8 cellular contexts compared by ENCODE assay signal in genomic region chr2:178397002-178397605, GRCh38. TPM values are rescaled to one million over a fixed set of nuclear protein-coding genes. Genes with fewer than 3 reads are reported as not detected.
DNase-seq lines count a peak whose midpoint lies in the region; ATAC-seq and TF ChIP-seq lines count a peak whose summit lies in the region.

No MANE protein-coding gene starts in this region.

- no peak overlapping the region for H3K4me3 ChIP-seq in HCT116 (replicated peaks in 1 of 2; ENCODE audit: low read depth in 1 of 2, low read length in 2 of 2)
- no peak overlapping the region for H3K4me3 ChIP-seq in foreskin fibroblast (ENCODE audit: low read depth in 1 of 2, low read length in 2 of 2)

- no peaks in the 10 kb centered on the region for H4K20me1 ChIP-seq in HCT116 (ENCODE audit: insufficient read depth)

- peak; percentile 51 for TF ChIP-seq RAD21 in HCT116 (IDR thresholded peaks at IDR 0.05; ENCODE audit: low read depth)

- CTCF ChIA-PET in HCT116 (lab: Charles Lee), result interaction anchor here (0.7 to 1.5 kb wide), 3 partner anchors 16 to 286 kb away, joined by 3 to 4 read pairs (median 4); no protein-coding TSS in a partner anchor

- H3K79me2 ChIP-seq in HCT116 (ENCODE audit: insufficient read depth, low read length), result no peaks in the 10 kb centered on the region

- no peak overlapping the region for H3K9ac ChIP-seq in HCT116 (ENCODE audit: low read length)

- no peak for TF ChIP-seq POLR2A in HCT116 (IDR thresholded peaks at IDR 0.05; ENCODE audit: borderline replicate concordance, extremely low read depth, insufficient read depth, insufficient read length)

- H3K27ac Mint-ChIP-seq in activated naive CD8-positive, alpha-beta T cell treated with anti-CD3 and anti-CD28 coated beads, Interleukin-2, amount 10 ng/mL, durations not matched to agents 7 days and 5 days, result no peak overlapping the region
- no peak overlapping the region for H3K27ac Mint-ChIP-seq in activated naive CD8-positive, alpha-beta T cell treated with anti-CD3 and anti-CD28 coated beads for 36 hours
- H3K27ac Mint-ChIP-seq in progenitor cell of endocrine pancreas, result no peak overlapping the region

- no peak overlapping the region for H3K4me2 ChIP-seq in HCT116 (ENCODE audit: low read length)

- peak; percentile 54 to 77 (median 62); a peak in 5 of 6 replicates for TF ChIP-seq CTCF in HCT116 (IDR thresholded peaks at IDR 0.05 in 2 of 3, conservative IDR thresholded peaks at IDR 0.05 in 1 of 3; ENCODE audit: borderline replicate concordance in 1 of 3, insufficient read depth in 1 of 3, low read depth in 2 of 3, low read length in 2 of 3)
- TF ChIP-seq CTCF in foreskin fibroblast (IDR thresholded peaks at IDR 0.05; ENCODE audit: low read depth, low read length), result peak; percentile 51
- TF ChIP-seq CTCF in progenitor cell of endocrine pancreas (IDR thresholded peaks at IDR 0.05; ENCODE audit: unreplicated experiment), result peak; percentile 75

- RAD21 ChIA-PET in HCT116 (lab: Charles Lee; ENCODE audit: low non-redundant PET in 1 of 2, low total read pairs in 2 of 2, uncharacterized antibody in 2 of 2, unreplicated experiment in 2 of 2), result no interaction called here

- H3K27me3 ChIP-seq in HCT116 (ENCODE audit: insufficient read depth, low read length), result no peaks in the 10 kb centered on the region

- peak; percentile 72 for ATAC-seq in activated naive CD8-positive, alpha-beta T cell treated with anti-CD3 and anti-CD28 coated beads, Interleukin-2, amount 10 ng/mL, durations not matched to agents 7 days and 5 days (ENCODE audit: low read depth)
- ATAC-seq in HCT116 (peak; percentile 91), SK-N-SH treated with all-trans-retinoic acid at 6 μM for 48 hours (peak; percentile 95)

- H3K4me1 Mint-ChIP-seq in activated naive CD8-positive, alpha-beta T cell treated with anti-CD3 and anti-CD28 coated beads, Interleukin-2, amount 10 ng/mL, durations not matched to agents 7 days and 5 days, result peaks cover 1% of the 10 kb centered on the region
- no peaks in the 10 kb centered on the region for H3K4me1 Mint-ChIP-seq in activated naive CD8-positive, alpha-beta T cell treated with anti-CD3 and anti-CD28 coated beads for 36 hours
- H3K4me1 Mint-ChIP-seq in progenitor cell of endocrine pancreas (ENCODE audit: low read depth), result no peaks in the 10 kb centered on the region

- POLR2A ChIA-PET in activated naive CD8-positive, alpha-beta T cell treated with anti-CD3 and anti-CD28 coated beads, Interleukin-2, amount 10 ng/mL, durations not matched to agents 7 days and 5 days (lab: Charles Lee), result no interaction called here
- POLR2A ChIA-PET in HCT116 (lab: Charles Lee), result no interaction called here

- no peaks in the 10 kb centered on the region for H3K36me3 Mint-ChIP-seq in activated naive CD8-positive, alpha-beta T cell treated with anti-CD3 and anti-CD28 coated beads, Interleukin-2, amount 10 ng/mL, durations not matched to agents 7 days and 5 days
- H3K36me3 Mint-ChIP-seq in activated naive CD8-positive, alpha-beta T cell treated with anti-CD3 and anti-CD28 coated beads for 36 hours, result no peaks in the 10 kb centered on the region
- H3K36me3 Mint-ChIP-seq in progenitor cell of endocrine pancreas (ENCODE audit: insufficient read depth), result no peaks in the 10 kb centered on the region

- H3K27ac ChIP-seq in HCT116 (ENCODE audit: low read depth, low read length), result no peak overlapping the region

- H3K9me2 ChIP-seq in HCT116 (ENCODE audit: insufficient read depth), result no peaks in the 10 kb centered on the region

- H3K9me3 ChIP-seq in HCT116 (ENCODE audit: control insufficient read depth in 1 of 2, insufficient read depth in 1 of 2, low read depth in 1 of 2, low read length in 2 of 2), result no peaks in the 10 kb centered on the region

- BruUV-seq in HCT116 (replicated peaks; lab: Mats Ljungman, UMichigan), result no TSS peak

- H3K27me3 Mint-ChIP-seq in activated naive CD8-positive, alpha-beta T cell treated with anti-CD3 and anti-CD28 coated beads, Interleukin-2, amount 10 ng/mL, durations not matched to agents 7 days and 5 days, result peaks cover 31% of the 10 kb centered on the region
- H3K27me3 Mint-ChIP-seq in activated naive CD8-positive, alpha-beta T cell treated with anti-CD3 and anti-CD28 coated beads for 36 hours, result no peaks in the 10 kb centered on the region
- H3K27me3 Mint-ChIP-seq in progenitor cell of endocrine pancreas, result no peaks in the 10 kb centered on the region

- H3K9me3 Mint-ChIP-seq in activated naive CD8-positive, alpha-beta T cell treated with anti-CD3 and anti-CD28 coated beads, Interleukin-2, amount 10 ng/mL, durations not matched to agents 7 days and 5 days, result no peaks in the 10 kb centered on the region
- H3K9me3 Mint-ChIP-seq in activated naive CD8-positive, alpha-beta T cell treated with anti-CD3 and anti-CD28 coated beads for 36 hours, result no peaks in the 10 kb centered on the region
- H3K9me3 Mint-ChIP-seq in progenitor cell of endocrine pancreas (ENCODE audit: low read depth), result no peaks in the 10 kb centered on the region

- no peak for DNase-seq in activated naive CD8-positive, alpha-beta T cell treated with anti-CD3 and anti-CD28 coated beads, Interleukin-2, amount 10 ng/mL, durations not matched to agents 7 days and 5 days
- no peak for DNase-seq in activated naive CD8-positive, alpha-beta T cell treated with anti-CD3 and anti-CD28 coated beads for 36 hours
- DNase-seq in HCT116 (ENCODE audit: low read depth, low spot score), result peak; percentile 33
- peak; percentile 61 for DNase-seq in LoVo (ENCODE audit: low spot score)
- DNase-seq in foreskin fibroblast, result peak in 1 of 2 donors; percentile 70
- DNase-seq in progenitor cell of endocrine pancreas (ENCODE audit: low spot score, unreplicated experiment), result no peak
- DNase-seq in effector CD4-positive, alpha-beta T cell, result no peak

- no peaks in the 10 kb centered on the region for H3K36me3 ChIP-seq in HCT116 (ENCODE audit: control insufficient read depth in 1 of 2, insufficient read depth in 2 of 2, low read length in 2 of 2)

- no peak overlapping the region for H3K4me3 Mint-ChIP-seq in activated naive CD8-positive, alpha-beta T cell treated with anti-CD3 and anti-CD28 coated beads, Interleukin-2, amount 10 ng/mL, durations not matched to agents 7 days and 5 days
- no peak overlapping the region for H3K4me3 Mint-ChIP-seq in activated naive CD8-positive, alpha-beta T cell treated with anti-CD3 and anti-CD28 coated beads for 36 hours
- H3K4me3 Mint-ChIP-seq in progenitor cell of endocrine pancreas (ENCODE audit: low read depth), result no peak overlapping the region

- intact Hi-C loops in HCT116 (cut with micrococcal nuclease), result no loop called here

- H2AFZ ChIP-seq in HCT116 (ENCODE audit: low read depth, low read length, poor library complexity, severe bottlenecking), result no peak overlapping the region

- no peaks in the 10 kb centered on the region for H3K4me1 ChIP-seq in HCT116 (ENCODE audit: control insufficient read depth in 1 of 2, insufficient read depth in 2 of 2, low read length in 2 of 2)

TF ChIP-seq in HCT116, 20 proteins besides CTCF, POLR2A, EP300 and RAD21:
- TF ChIP-seq TCF7L2 (IDR thresholded peaks at IDR 0.05; ENCODE audit: borderline replicate concordance, extremely low read depth, insufficient read depth, insufficient read length) (no peak), CEBPB (IDR thresholded peaks at IDR 0.05; ENCODE audit: low read depth) (peak; percentile 10; the same call in 1 of the 2 replicates)

TF ChIP-seq in SK-N-SH treated with all-trans-retinoic acid at 6 μM for 48 hours, 23 proteins besides CTCF, POLR2A, EP300 and RAD21 (continues in another document):
- TF ChIP-seq SNAI2 (CRISPR knock-in tag; IDR thresholded peaks at IDR 0.05) (no peak), PPARA (CRISPR knock-in tag; IDR thresholded peaks at IDR 0.05; ENCODE audit: borderline replicate concordance) (no peak), CREB5 (CRISPR knock-in tag; IDR thresholded peaks at IDR 0.05; ENCODE audit: low read depth) (no peak), POU6F1 (CRISPR knock-in tag; IDR thresholded peaks at IDR 0.05; ENCODE audit: borderline replicate concordance, low read depth) (no peak)

RNA-seq across cellular contexts. Expression of gene PRKRA, which starts 53.9 kb away (rescaled TPM):
- total RNA-seq in activated naive CD8-positive, alpha-beta T cell treated with anti-CD3 and anti-CD28 coated beads, Interleukin-2, amount 10 ng/mL, durations not matched to agents 7 days and 5 days, result 10 to 100 TPM; 43.6 to 47.1 TPM
- 10 to 100 TPM; 64.7 to 66.1 TPM for total RNA-seq in activated naive CD8-positive, alpha-beta T cell treated with anti-CD3 and anti-CD28 coated beads for 36 hours
- total RNA-seq in HCT116 (2021; ENCODE audit: unreplicated experiment) (49.8 TPM), progenitor cell of endocrine pancreas (92.1 and 97.6 TPM in 2 replicates)
- polyA plus RNA-seq in HCT116 (2012), result 53.0 and 54.0 TPM in 2 replicates

RNA-seq across cellular contexts. Expression of gene PJVK, which starts 54.1 kb away (rescaled TPM):
- 1 to 10 TPM; 2.3 to 2.5 TPM for total RNA-seq in activated naive CD8-positive, alpha-beta T cell treated with anti-CD3 and anti-CD28 coated beads, Interleukin-2, amount 10 ng/mL, durations not matched to agents 7 days and 5 days
- total RNA-seq in activated naive CD8-positive, alpha-beta T cell treated with anti-CD3 and anti-CD28 coated beads for 36 hours, result 1 to 10 TPM; 2.8 to 3.4 TPM
- total RNA-seq in HCT116 (2021; ENCODE audit: unreplicated experiment) (2.6 TPM), progenitor cell of endocrine pancreas (7.7 and 9.2 TPM in 2 replicates)
- 0.90 and 1.4 TPM in 2 replicates for polyA plus RNA-seq in HCT116 (2012)

Comparison
In these comparisons a context has a peak if more than half of its experiments do, and no peak if none do; other contexts are left out.
1. DNase-seq: peak in HCT116 (single experiment) and LoVo (single experiment); none in activated naive CD8-positive, alpha-beta T cell treated with anti-CD3 and anti-CD28 coated beads, Interleukin-2, amount 10 ng/mL, durations not matched to agents 7 days and 5 days (single experiment), activated naive CD8-positive, alpha-beta T cell treated with anti-CD3 and anti-CD28 coated beads for 36 hours (single experiment), progenitor cell of endocrine pancreas (single experiment) and effector CD4-positive, alpha-beta T cell (single experiment).
2. Peak in every context shown above with its lines, with median percentiles within 50 percentile points of each other: ATAC-seq and CTCF ChIP-seq.